ENCODE assay signal across 8 cellular contexts in genomic region chrX:16719334-16720084, GRCh38. TPM values are rescaled to one million over a fixed set of nuclear protein-coding genes. Genes with fewer than 3 reads are reported as not detected.
DNase-seq lines count a peak whose midpoint lies in the region; ATAC-seq and TF ChIP-seq lines count a peak whose summit lies in the region.

A gene with protein sequence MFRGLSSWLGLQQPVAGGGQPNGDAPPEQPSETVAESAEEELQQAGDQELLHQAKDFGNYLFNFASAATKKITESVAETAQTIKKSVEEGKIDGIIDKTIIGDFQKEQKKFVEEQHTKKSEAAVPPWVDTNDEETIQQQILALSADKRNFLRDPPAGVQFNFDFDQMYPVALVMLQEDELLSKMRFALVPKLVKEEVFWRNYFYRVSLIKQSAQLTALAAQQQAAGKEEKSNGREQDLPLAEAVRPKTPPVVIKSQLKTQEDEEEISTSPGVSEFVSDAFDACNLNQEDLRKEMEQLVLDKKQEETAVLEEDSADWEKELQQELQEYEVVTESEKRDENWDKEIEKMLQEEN (plus strand): TSS chrX:16719612. CDS start chrX:16719725, 113 bp downstream.

- TF ChIP-seq CTCF in PC-9 (conservative IDR thresholded peaks at IDR 0.05) (no peak), epithelial cell of proximal tubule (conservative IDR thresholded peaks at IDR 0.05; ENCODE audit: low read depth, low read length) (no peak)

- peaks cover 9% of the 10 kb centered on the region; the same call in 1 of the 2 replicates for H4K20me1 ChIP-seq in PC-9 (ENCODE audit: insufficient read depth)

- no TSS peak for BruUV-seq in PC-9 (replicated peaks; lab: Mats Ljungman, UMichigan)

- no peaks in the 10 kb centered on the region for H3K36me3 ChIP-seq in PC-9 (ENCODE audit: low read depth)

- H3K9me3 ChIP-seq in PC-9 (ENCODE audit: insufficient read depth, low read depth): no peaks in the 10 kb centered on the region

- H2AFZ ChIP-seq in PC-9: peak within 1 kb of the TSS; percentile 86

- ATAC-seq in GM21619 (IDR thresholded peaks at IDR 0.05; ENCODE audit: unreplicated experiment): peak; percentile 97

- peaks cover 47% of the 10 kb centered on the region for H3K79me2 ChIP-seq in PC-9 (ENCODE audit: low read depth)

- no peaks in the 10 kb centered on the region for H3K9me2 ChIP-seq in PC-9 (ENCODE audit: insufficient read depth)

- intact Hi-C loops in PC-9 (cut with micrococcal nuclease; ENCODE audit: unreplicated experiment): loop anchor here (2.0 to 5.0 kb wide), 3 partner anchors 53 to 1017 kb away; partner anchors contain the start of genes SCML1 and TXLNG

- 0 out of 2 replicates have a peak, but pooled peaks cover 6% of the 10 kb centered on the region for H3K4me1 ChIP-seq in PC-9 (replicated peaks; ENCODE audit: insufficient read depth)

- peak within 1 kb of the TSS; percentile 73 for H3K4me3 ChIP-seq in Jurkat, Clone E6-1 (ENCODE audit: low read length)
- peak within 1 kb of the TSS; percentile 73 for H3K4me3 ChIP-seq in PC-9
- peak within 1 kb of the TSS; percentile 71 for H3K4me3 ChIP-seq in epithelial cell of proximal tubule (ENCODE audit: low read depth, low read length)

- CTCF ChIA-PET in PC-9 (lab: Charles Lee): no interaction called here

- peak within 1 kb of the TSS; percentile 98 for H3K27ac ChIP-seq in PC-9

- peak; percentile 92 for DNase-seq in DMS153 (lab: John Stamatoyannopoulos, UW)
- DNase-seq in Jurkat, Clone E6-1 (ENCODE audit: low read depth, low spot score): peak; percentile 78
- peak; percentile 94 to 96 for DNase-seq in PC-9
- peak; percentile 99 for DNase-seq in activated T-cell treated with anti-CD3 and anti-CD28 coated beads, Interleukin-2, amount 50 U/mL, for 1 hour
- DNase-seq in epithelial cell of proximal tubule (ENCODE audit: low read depth): peak; percentile 73
- DNase-seq in mucosa of gallbladder (ENCODE audit: low spot score): peak; percentile 97
- peak; percentile 78 to 90 for DNase-seq in stimulated activated CD8-positive, alpha-beta memory T cell treated with anti-CD3 and anti-CD28 coated beads, Interleukin-4, amount 100 ng/mL, for 4 hours (ENCODE audit: low read depth in 2 of 2, low spot score in 1 of 2)

- POLR2A ChIA-PET in PC-9 (lab: Charles Lee; ENCODE audit: unreplicated experiment): interaction anchor here (0.5 to 1.0 kb wide), 9 partner anchors 8 to 1450 kb away, joined by 3 to 16 read pairs (median 3); partner anchors contain the start of gene AP1S2

- peaks cover 14% of the 10 kb centered on the region; the same call in 1 of the 2 replicates for H3F3A ChIP-seq in PC-9 (ENCODE audit: insufficient read depth, low read depth)

- H3K4me2 ChIP-seq in PC-9: peak within 1 kb of the TSS; percentile 98

- no peaks in the 10 kb centered on the region for H3K27me3 ChIP-seq in PC-9 (ENCODE audit: insufficient read depth, low read depth)

RNA-seq across cellular contexts. Expression of the gene that starts here (rescaled TPM):
- polyA plus RNA-seq in Jurkat, Clone E6-1 (2012; ENCODE audit: insufficient read depth, insufficient read length): 13.9 TPM
- total RNA-seq in PC-9 (2021) (29.0 and 41.2 TPM in 2 replicates), epithelial cell of proximal tubule (24.0 and 25.5 TPM in 2 replicates), mucosa of gallbladder (42.6 TPM)

Comparison
In these comparisons a context has a peak if more than half of its experiments do, and no peak if none do; other contexts are left out.
1. Peak in every context shown above with its lines: DNase-seq, ATAC-seq, H3K4me3 ChIP-seq and H3K27ac ChIP-seq.